ENCODE assay signal across 10 cellular contexts in genomic region chr19:14435320-14436050, GRCh38. TPM values are rescaled to one million over a fixed set of nuclear protein-coding genes. Genes with fewer than 3 reads are reported as not detected.
DNase-seq lines count a peak whose midpoint lies in the region; ATAC-seq and TF ChIP-seq lines count a peak whose summit lies in the region.
"Had no signal": no experiment of that assay in that cellular context is flagged by ENCODE, and none has a peak within 500 bp of the region (broad histone marks: within the 10 kb centered on the region; RNA-seq: fewer than 3 reads in every experiment).

No MANE protein-coding gene starts in this region.

- DNase-seq in AG10803 (ENCODE audit: low read depth) (no peak), OCI-LY7 (ENCODE audit: low spot score) (no peak), nephron progenitor cell (no peak), Kasumi-1 (lab: John Stamatoyannopoulos, UW) (no peak), NCI-H774 (lab: John Stamatoyannopoulos, UW) (no peak)
- DNase-seq: NCI-H510A had no signal

- POLR2A ChIA-PET in OCI-LY7 (lab: Charles Lee): interaction anchor here (0.6 kb wide), 1 partner anchor 140 kb away, joined by 5 read pairs; no protein-coding TSS in a partner anchor

- TF ChIP-seq CTCF in AG10803 (conservative IDR thresholded peaks at IDR 0.05; ENCODE audit: low read length): no peak
- no peak for TF ChIP-seq CTCF in OCI-LY7 (conservative IDR thresholded peaks at IDR 0.05; ENCODE audit: low read length)
- no peak for TF ChIP-seq CTCF in nephron progenitor cell (IDR thresholded peaks at IDR 0.05)

- no peaks in the 10 kb centered on the region for H3K9me2 ChIP-seq in OCI-LY7 (ENCODE audit: insufficient read depth, low read length)

- H3K9me3 Mint-ChIP-seq in nephron progenitor cell: no peaks in the 10 kb centered on the region

- H3K9me3 ChIP-seq in OCI-LY7 (ENCODE audit: low read length) (no peaks in the 10 kb centered on the region), duodenal mucosa (ENCODE audit: control insufficient read depth in 1 of 2, low read length in 2 of 2) (no peaks in the 10 kb centered on the region)

- peak overlapping the region; percentile 32 for H3K27ac ChIP-seq in OCI-LY7 (ENCODE audit: low read depth, low read length, poor library complexity, severe bottlenecking)
- H3K27ac ChIP-seq in duodenal mucosa (ENCODE audit: low read depth, low read length): peak overlapping the region; percentile 28

- H3K4me1 ChIP-seq in OCI-LY7 (ENCODE audit: insufficient read depth, low read length, poor library complexity, severe bottlenecking): peaks cover 63% of the 10 kb centered on the region
- H3K4me1 ChIP-seq in duodenal mucosa (ENCODE audit: control insufficient read depth in 1 of 2, insufficient read depth in 2 of 2, low read length in 2 of 2): peaks cover 20 to 35% of the 10 kb centered on the region in 2 donors

- no peaks in the 10 kb centered on the region for H3K36me3 Mint-ChIP-seq in nephron progenitor cell (ENCODE audit: low read depth)

- peak overlapping the region in 1 of 2 donors; percentile 48 for H3K9ac ChIP-seq in duodenal mucosa (ENCODE audit: low read depth in 1 of 2, low read length in 2 of 2)

- peak overlapping the region; percentile 76 for H3K4me3 ChIP-seq in AG10803 (ENCODE audit: low read length)
- H3K4me3 ChIP-seq in OCI-LY7 (ENCODE audit: low read depth, low read length, poor library complexity, severe bottlenecking): no peak overlapping the region
- H3K4me3 ChIP-seq in duodenal mucosa (ENCODE audit: low read depth in 1 of 2, low read length in 2 of 2): no peak overlapping the region
- H3K4me3 ChIP-seq: smooth muscle cell had no signal

- BruUV-seq in OCI-LY7 (replicated peaks; lab: Mats Ljungman, UMichigan): no TSS peak

- H3K27ac Mint-ChIP-seq in nephron progenitor cell: no peak overlapping the region

- H3K36me3 ChIP-seq in OCI-LY7 (ENCODE audit: insufficient read depth, low read length) (peaks cover 11% of the 10 kb centered on the region; the same call in 1 of the 2 replicates), duodenal mucosa (ENCODE audit: control insufficient read depth in 1 of 2, insufficient read depth in 2 of 2, low read length in 2 of 2) (no peaks in the 10 kb centered on the region)

- H3K4me2 ChIP-seq in OCI-LY7 (ENCODE audit: low read length): peak overlapping the region; percentile 77

- H3K27me3 Mint-ChIP-seq in nephron progenitor cell (ENCODE audit: low read depth, poor library complexity): peaks cover 21% of the 10 kb centered on the region

- no peaks in the 10 kb centered on the region for H4K20me1 ChIP-seq in OCI-LY7 (ENCODE audit: insufficient read depth, low read length)

- intact Hi-C loops in OCI-LY7 (cut with micrococcal nuclease; ENCODE audit: unreplicated experiment): no loop called here

- CTCF ChIA-PET in OCI-LY7 (lab: Charles Lee; ENCODE audit: unreplicated experiment): no interaction called here

- peaks cover 46% of the 10 kb centered on the region; the same call in 1 of the 2 replicates for H3K79me2 ChIP-seq in OCI-LY7 (ENCODE audit: insufficient read depth, low read depth, low read length)

- ATAC-seq in GM18858 (IDR thresholded peaks at IDR 0.05; ENCODE audit: unreplicated experiment) (no peak), HG03196 (IDR thresholded peaks at IDR 0.05; ENCODE audit: unreplicated experiment) (no peak)

- H2AFZ ChIP-seq in OCI-LY7 (ENCODE audit: low read length): no peak overlapping the region

- H3K27me3 ChIP-seq in duodenal mucosa (ENCODE audit: control insufficient read depth in 1 of 2, insufficient read depth in 2 of 2, low read length in 2 of 2): no peaks in the 10 kb centered on the region

- H3K4me3 Mint-ChIP-seq in nephron progenitor cell: peak overlapping the region; percentile 56

- peaks cover 51% of the 10 kb centered on the region for H3K4me1 Mint-ChIP-seq in nephron progenitor cell

RNA-seq across cellular contexts. Expression of gene PKN1, which starts 2.4 kb away (rescaled TPM):
- 117 and 125 TPM in 2 replicates for total RNA-seq in OCI-LY7 (2014; rRNA removed; shearing (Covaris generic))
- 233 and 246 TPM in 2 replicates for total RNA-seq in OCI-LY7 (2022)

RNA-seq across cellular contexts. Expression of gene DDX39A, which starts 16.3 kb away (rescaled TPM):
- total RNA-seq in OCI-LY7 (2014; rRNA removed; shearing (Covaris generic)): 425 and 474 TPM in 2 replicates
- 294 and 316 TPM in 2 replicates for total RNA-seq in OCI-LY7 (2022)

RNA-seq across cellular contexts. Expression of gene PTGER1, which starts 39.7 kb away (rescaled TPM):
- not detected in 2 replicates for total RNA-seq in OCI-LY7 (2014; rRNA removed; shearing (Covaris generic))
- 0.23 TPM in 1 of 2 replicates, not detected in the other for total RNA-seq in OCI-LY7 (2022)

RNA-seq across cellular contexts. Expression of gene ADGRE5, which starts 54.2 kb away (rescaled TPM):
- 12.5 and 13.8 TPM in 2 replicates for total RNA-seq in OCI-LY7 (2014; rRNA removed; shearing (Covaris generic))
- total RNA-seq in OCI-LY7 (2022): 47.5 and 48.7 TPM in 2 replicates
